In genomic region chr12:53972152-53972702, GRCh38 we compare ENCODE assay signal across 23 cellular contexts. TPM values are rescaled to one million over a fixed set of nuclear protein-coding genes. Genes with fewer than 3 reads are reported as not detected.
A peak's percentile ranks its signal among the peaks of the same experiment; 100 is the strongest.
DNase-seq lines count a peak whose midpoint lies in the region; ATAC-seq and TF ChIP-seq lines count a peak whose summit lies in the region.
"Had no signal": no experiment of that assay in that cellular context is flagged by ENCODE, and none has a peak within 500 bp of the region (broad histone marks: within the 10 kb centered on the region; RNA-seq: fewer than 3 reads in every experiment).

No MANE protein-coding gene starts in this region.

- no peaks in the 10 kb centered on the region for H3F3A ChIP-seq in neural progenitor cell (ENCODE audit: low read depth)

- H3K27me3 ChIP-seq in osteoblast (ENCODE audit: insufficient read depth, low read length) (peaks cover 32% of the 10 kb centered on the region), tibial nerve (peaks cover 0 to 99% of the 10 kb centered on the region in 2 donors), neural progenitor cell (peaks cover 100% of the 10 kb centered on the region)

- peaks cover 94% of the 10 kb centered on the region for H3K27me3 Mint-ChIP-seq in neural progenitor cell (ENCODE audit: insufficient read depth, low read depth)

- H2AFZ ChIP-seq in osteoblast (ENCODE audit: low read length) (no peak overlapping the region), neural progenitor cell (replicated peaks) (no peak overlapping the region)

- H4K20me1 ChIP-seq in osteoblast (ENCODE audit: insufficient read depth, low read length) (no peaks in the 10 kb centered on the region), neural progenitor cell (ENCODE audit: low read depth) (peaks cover 91% of the 10 kb centered on the region)

- H3K4me2 ChIP-seq in osteoblast (ENCODE audit: insufficient read depth, low read length): peak overlapping the region; percentile 89
- no peak overlapping the region for H3K4me2 ChIP-seq in neural progenitor cell

- H3K27ac Mint-ChIP-seq in neural progenitor cell: no peak overlapping the region
- H3K27ac Mint-ChIP-seq: activated CD4-positive, alpha-beta T cell treated with anti-CD3 and anti-CD28 coated beads for 36 hours had no signal

- no peaks in the 10 kb centered on the region for H3K4me1 Mint-ChIP-seq in neural progenitor cell

- TF ChIP-seq CTCF in epithelial cell of proximal tubule (conservative IDR thresholded peaks at IDR 0.05; ENCODE audit: low read depth, low read length) (no peak), osteoblast (IDR thresholded peaks at IDR 0.05; ENCODE audit: extremely low read depth, low read depth, low read length) (no peak), tibial nerve (IDR thresholded peaks at IDR 0.05) (no peak), neural progenitor cell (IDR thresholded peaks at IDR 0.05) (no peak)

- TF ChIP-seq EP300 in tibial nerve (IDR thresholded peaks at IDR 0.05): no peak

- H3K4me1 ChIP-seq in osteoblast (ENCODE audit: insufficient read depth, low read length): peaks cover 9% of the 10 kb centered on the region
- H3K4me1 ChIP-seq in tibial nerve: peaks cover 0 to 35% (median 21%) of the 10 kb centered on the region in 4 donors
- no peaks in the 10 kb centered on the region for H3K4me1 ChIP-seq in neural progenitor cell

- H3K4me3 Mint-ChIP-seq in neural progenitor cell: no peak overlapping the region
- H3K4me3 Mint-ChIP-seq: activated CD4-positive, alpha-beta T cell treated with anti-CD3 and anti-CD28 coated beads for 36 hours; memory B cell had no signal

- H3K9ac ChIP-seq in neural progenitor cell: no peak overlapping the region

- no peaks in the 10 kb centered on the region for H3K9me3 ChIP-seq in osteoblast (ENCODE audit: low read depth, low read length)
- H3K9me3 ChIP-seq in tibial nerve: no peaks in the 10 kb centered on the region
- no peaks in the 10 kb centered on the region for H3K9me3 ChIP-seq in neural progenitor cell (ENCODE audit: low read depth)

- H3K36me3 Mint-ChIP-seq in neural progenitor cell: no peaks in the 10 kb centered on the region

- H3K9me3 Mint-ChIP-seq in neural progenitor cell: peaks cover 10% of the 10 kb centered on the region
- H3K9me3 Mint-ChIP-seq: effector memory CD8-positive, alpha-beta T cell; stimulated activated naive CD8-positive, alpha-beta T cell treated with anti-CD3 and anti-CD28 coated beads, Interleukin-15, amount 100 ng/mL, for 72 hours had no signal

- no peaks in the 10 kb centered on the region for H3K79me2 ChIP-seq in osteoblast (ENCODE audit: insufficient read depth, low read length)
- H3K79me2 ChIP-seq in neural progenitor cell (ENCODE audit: low read depth): no peaks in the 10 kb centered on the region

- WGBS in tibial nerve, 2 donors: 60% methylated on average over 9 of the region's 9 CpGs

- DNase-seq in EH (ENCODE audit: low read depth) (peak; percentile 68), LHCN-M2 (ENCODE audit: low read depth) (peak; percentile 29), epithelial cell of proximal tubule (ENCODE audit: low read depth) (no peak), osteoblast (ENCODE audit: insufficient read length, low spot score, missing footprints) (no peak), tibial nerve (ENCODE audit: low spot score in 2 of 2) (no peak), neural progenitor cell (ENCODE audit: low spot score) (no peak), NCI-H82 (lab: John Stamatoyannopoulos, UW) (no peak)
- DNase-seq: activated CD4-positive, alpha-beta T cell treated with anti-CD3 and anti-CD28 coated beads for 36 hours; activated naive CD8-positive, alpha-beta T cell treated with anti-CD3 and anti-CD28 coated beads for 36 hours; caudate nucleus; DMS79 treated with DMSO at 0.1 percent for 48 hours; effector memory CD8-positive, alpha-beta T cell; KG1; NCI-H524; occipital lobe; RPMI8226; stimulated activated naive CD8-positive, alpha-beta T cell treated with anti-CD3 and anti-CD28 coated beads, Interleukin-15, amount 100 ng/mL, for 72 hours; T-helper 9 cell had no signal

- H3K36me3 ChIP-seq in osteoblast (ENCODE audit: insufficient read depth, low read length) (no peaks in the 10 kb centered on the region), tibial nerve (no peaks in the 10 kb centered on the region), neural progenitor cell (no peaks in the 10 kb centered on the region)

- no peak for TF ChIP-seq POLR2A in tibial nerve (IDR thresholded peaks at IDR 0.05)

- no peak for ATAC-seq in HG02642 (IDR thresholded peaks at IDR 0.05; ENCODE audit: poor library complexity, unreplicated experiment)
- ATAC-seq: activated CD4-positive, alpha-beta T cell treated with anti-CD3 and anti-CD28 coated beads for 36 hours; effector memory CD8-positive, alpha-beta T cell; stimulated activated naive CD8-positive, alpha-beta T cell treated with anti-CD3 and anti-CD28 coated beads, Interleukin-15, amount 100 ng/mL, for 72 hours had no signal

- H3K4me3 ChIP-seq in epithelial cell of proximal tubule (ENCODE audit: low read depth, low read length) (peak overlapping the region; percentile 77), osteoblast (ENCODE audit: insufficient read depth, low read length) (peak overlapping the region; percentile 83), tibial nerve (no peak overlapping the region), neural progenitor cell (no peak overlapping the region)

- no peak overlapping the region for H3K27ac ChIP-seq in osteoblast (ENCODE audit: low read depth, low read length)
- no peak overlapping the region for H3K27ac ChIP-seq in tibial nerve
- H3K27ac ChIP-seq in neural progenitor cell: no peak overlapping the region
- H3K27ac ChIP-seq: C4-2B had no signal

RNA-seq across cellular contexts. Expression of gene HOXC11, which starts 0.7 kb away (rescaled TPM):
- total RNA-seq in LHCN-M2 (2014; rRNA removed): 3.2 and 3.4 TPM in 2 replicates
- polyA plus RNA-seq in LHCN-M2 (2012): 3.5 TPM
- 0.51 and 1.0 TPM in 2 replicates for total RNA-seq in epithelial cell of proximal tubule
- 1.1 and 1.5 TPM in 2 replicates for total RNA-seq in osteoblast
- under 1 TPM in 3 of 4 donors, not detected in 1; 0.20 to 0.63 (median 0.60) TPM for total RNA-seq in tibial nerve
- not detected in 2 replicates for total RNA-seq in neural progenitor cell (ENCODE audit: low replicate concordance)
- total RNA-seq: activated CD4-positive, alpha-beta T cell treated with anti-CD3 and anti-CD28 coated beads for 36 hours; activated naive CD8-positive, alpha-beta T cell treated with anti-CD3 and anti-CD28 coated beads for 36 hours; frontal cortex; occipital lobe had no signal

RNA-seq across cellular contexts. Expression of gene HOTAIR, which starts 2.5 kb away (rescaled TPM):
- total RNA-seq in LHCN-M2 (2014; rRNA removed) (3.3 and 7.0 TPM in 2 replicates), epithelial cell of proximal tubule (0.14 TPM in 1 of 2 replicates, not detected in the other), osteoblast (0.72 and 1.2 TPM in 2 replicates), tibial nerve (under 1 TPM in 3 of 4 donors, not detected in 1; 0.20 to 0.42 (median 0.30) TPM), neural progenitor cell (ENCODE audit: low replicate concordance) (not detected in 2 replicates)
- polyA plus RNA-seq in LHCN-M2 (2012): 2.3 TPM
- total RNA-seq: activated CD4-positive, alpha-beta T cell treated with anti-CD3 and anti-CD28 coated beads for 36 hours; activated naive CD8-positive, alpha-beta T cell treated with anti-CD3 and anti-CD28 coated beads for 36 hours; frontal cortex; occipital lobe; smooth muscle cell had no signal

RNA-seq across cellular contexts. Expression of gene HOXC10, which starts 12.7 kb away (rescaled TPM):
- total RNA-seq in LHCN-M2 (2014; rRNA removed) (6.9 and 7.5 TPM in 2 replicates), epithelial cell of proximal tubule (9.5 and 15.7 TPM in 2 replicates), osteoblast (9.7 and 11.2 TPM in 2 replicates), tibial nerve (1 to 10 TPM; 1.7 to 6.1 (median 2.5) TPM), neural progenitor cell (ENCODE audit: low replicate concordance) (not detected in 2 replicates)
- 15.9 TPM for polyA plus RNA-seq in LHCN-M2 (2012)
- total RNA-seq: activated CD4-positive, alpha-beta T cell treated with anti-CD3 and anti-CD28 coated beads for 36 hours; activated naive CD8-positive, alpha-beta T cell treated with anti-CD3 and anti-CD28 coated beads for 36 hours; frontal cortex; occipital lobe; smooth muscle cell had no signal

RNA-seq across cellular contexts. Expression of gene HOXC12, which starts 17.5 kb away (rescaled TPM):
- total RNA-seq in LHCN-M2 (2014; rRNA removed) (0.34 and 0.38 TPM in 2 replicates), epithelial cell of proximal tubule (not detected in 2 replicates), osteoblast (under 0.01 TPM in 1 of 2 replicates, not detected in the other), tibial nerve (1 to 10 TPM in 1 of 4 donors, under 1 TPM in 1, not detected in 2; 0.22 to 1.4 TPM), neural progenitor cell (ENCODE audit: low replicate concordance) (not detected in 2 replicates)
- polyA plus RNA-seq in LHCN-M2 (2012): 0.19 TPM
- total RNA-seq: activated CD4-positive, alpha-beta T cell treated with anti-CD3 and anti-CD28 coated beads for 36 hours; activated naive CD8-positive, alpha-beta T cell treated with anti-CD3 and anti-CD28 coated beads for 36 hours; frontal cortex; occipital lobe; smooth muscle cell had no signal

RNA-seq across cellular contexts. Expression of gene HOXC9, which starts 27.7 kb away (rescaled TPM):
- total RNA-seq in LHCN-M2 (2014; rRNA removed) (7.8 and 8.8 TPM in 2 replicates), epithelial cell of proximal tubule (9.9 and 11.0 TPM in 2 replicates), osteoblast (8.3 and 11.6 TPM in 2 replicates), tibial nerve (10 to 100 TPM in 1 of 4 donors, 1 to 10 TPM in 3; 4.4 to 10.5 (median 7.9) TPM), neural progenitor cell (ENCODE audit: low replicate concordance) (not detected in 2 replicates)
- 12.1 TPM for polyA plus RNA-seq in LHCN-M2 (2012)
- total RNA-seq: activated CD4-positive, alpha-beta T cell treated with anti-CD3 and anti-CD28 coated beads for 36 hours; activated naive CD8-positive, alpha-beta T cell treated with anti-CD3 and anti-CD28 coated beads for 36 hours; frontal cortex; occipital lobe had no signal

Comparison
In these comparisons a context has a peak if more than half of its experiments do, and no peak if none do; other contexts are left out.
1. DNase-seq: peak in EH (single experiment) and LHCN-M2 (single experiment); none in epithelial cell of proximal tubule (single experiment), osteoblast (single experiment), tibial nerve (0 of 2), neural progenitor cell (single experiment) and NCI-H82 (single experiment).
2. H3K4me3 ChIP-seq: peak in epithelial cell of proximal tubule (single experiment) and osteoblast (single experiment); none in tibial nerve (0 of 4) and neural progenitor cell (single experiment).